In the genomic region with DNA sequence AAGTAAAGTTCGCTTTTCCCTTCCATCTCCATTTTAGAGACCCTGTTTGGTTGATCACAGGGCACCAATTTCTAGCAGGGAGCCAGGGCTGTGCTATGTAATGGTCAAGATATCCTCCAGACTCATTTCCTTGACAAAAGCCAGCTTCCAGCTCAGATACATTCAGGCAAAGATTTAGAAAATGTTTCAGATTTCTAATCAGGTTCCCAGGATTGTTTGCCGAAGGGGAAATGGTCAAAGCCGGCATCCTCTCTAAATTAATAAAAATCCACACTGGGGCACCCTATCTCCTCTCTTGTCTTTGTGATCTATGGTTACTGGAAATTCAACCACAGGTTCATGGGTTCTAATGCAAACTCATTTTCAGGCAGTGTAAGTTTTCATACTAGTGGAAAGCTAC, we compare ENCODE assay signal across 34 cellular contexts.
"Had no signal": no experiment of that assay in that cellular context is flagged by ENCODE, and none has a peak within 500 bp of the region (broad histone marks: within the 10 kb centered on the region; RNA-seq: fewer than 3 reads in every experiment).

No MANE protein-coding gene starts in this region.

- FAIRE-seq: astrocyte had no signal

- DNase-seq: activated B cell treated with CpG ODN at 0.5 μM for 24 hours; activated CD4-positive, alpha-beta memory T cell treated with anti-CD3 and anti-CD28 coated beads for 36 hours; activated CD4-positive, alpha-beta T cell treated with anti-CD3 and anti-CD28 coated beads for 4 hours; activated CD4-positive, alpha-beta T cell treated with anti-CD3 and anti-CD28 coated beads, Interleukin-2, amount 50 U/mL, for 1 hour; activated CD4-positive, CD25-positive, alpha-beta regulatory T cell treated with anti-CD3 and anti-CD28 coated beads, Interleukin-2, amount 50 U/mL, for 72 hours; activated CD8-positive, alpha-beta memory T cell treated with anti-CD3 and anti-CD28 coated beads, Interleukin-2, amount 50 U/mL, for 4 hours; activated gamma-delta T cell treated with Interleukin-2 at 50 U/mL for 16 hours; activated naive CD4-positive, alpha-beta T cell treated with anti-CD3 and anti-CD28 coated beads for 36 hours; activated T-cell treated with anti-CD3 and anti-CD28 coated beads for 4 hours; activated T-cell treated with anti-CD3 and anti-CD28 coated beads, Interleukin-2, amount 50 U/mL, for 4 hours; adrenal gland; body of pancreas; MM.1S; NCI-H1092 treated with DMSO at 0.1 percent for 48 hours; NCI-H1417; NCI-H146; NCI-H187; NCI-H2029 treated with DMSO at 0.1 percent for 48 hours; NCI-H2107; NCI-H2171 treated with DMSO at 0.1 percent for 48 hours; NCI-H2227 treated with DMSO at 0.1 percent for 48 hours; NCI-H446; NCI-H510A treated with DMSO at 0.1 percent for 48 hours; PC-9; Right ventricle myocardium superior; SW 1271; T-helper 1 cell; T-helper 2 cell; T-helper 9 cell had no signal

- H3K9me3 ChIP-seq: adrenal gland, body of pancreas, breast epithelium had no signal

- H3K4me3 ChIP-seq: adrenal gland, body of pancreas, breast epithelium, PC-9, SK-N-MC had no signal

- H3K27ac ChIP-seq: adrenal gland, body of pancreas, breast epithelium, KMS-11, PC-9, SK-N-MC, VCaP had no signal

- H3K4me1 ChIP-seq: adrenal gland, breast epithelium had no signal

- H3K36me3 ChIP-seq: adrenal gland, breast epithelium had no signal
